8 cellular contexts compared by ENCODE assay signal in genomic region chr1:234372011-234372757, GRCh38. TPM values are rescaled to one million over a fixed set of nuclear protein-coding genes. Genes with fewer than 3 reads are reported as not detected.
DNase-seq lines count a peak whose midpoint lies in the region; ATAC-seq, FAIRE-seq and TF ChIP-seq lines count a peak whose summit lies in the region.

No MANE protein-coding gene starts in this region.

- TF ChIP-seq EP300 in GM12878 (IDR thresholded peaks at IDR 0.05; ENCODE audit: borderline replicate concordance in 1 of 2, control insufficient read depth in 1 of 2, low read depth in 2 of 2, low read length in 2 of 2) = no peak

- RAD21 ChIA-PET in GM12878 (lab: Charles Lee; ENCODE audit: unreplicated experiment) = interaction anchor here (0.6 to 1.8 kb wide), 5 partner anchors 16 to 112 kb away, joined by 3 to 5 read pairs (median 4); no protein-coding TSS in a partner anchor

- H3K27ac ChIP-seq in HL-60 (replicated peaks) = peak overlapping the region; percentile 98
- peak overlapping the region; percentile 95 for H3K27ac ChIP-seq in GM12878 (ENCODE audit: control insufficient read depth, insufficient read depth)
- peak overlapping the region in 1 of 2 donors; percentile 88 for H3K27ac ChIP-seq in mucosa of rectum (ENCODE audit: low read depth in 2 of 2, low read length in 2 of 2)
- H3K27ac ChIP-seq in adrenal gland = no peak overlapping the region

- no peak for DNase-seq in AG04449 (ENCODE audit: low read depth, low spot score)
- peak in 1 of 2 experiments; percentile 41 for DNase-seq in HL-60 (ENCODE audit: low read depth in 1 of 2, low spot score in 1 of 2)
- no peak for DNase-seq in GM12878 (ENCODE audit: low read depth, low spot score)
- no peak for DNase-seq in adrenal gland
- DNase-seq in lower leg skin (ENCODE audit: low spot score in 2 of 2) = no peak
- DNase-seq in DMS79 treated with DMSO at 0.1 percent for 48 hours (lab: John Stamatoyannopoulos, UW) = no peak
- DNase-seq in retina = no peak

- POLR2A ChIA-PET in AG04449 (lab: Yijun Ruan, JAX) (no interaction called here), GM12878 (lab: Charles Lee) (interaction anchor here (0.8 to 2.6 kb wide), 5 partner anchors 8 to 123 kb away, joined by 3 to 16 read pairs (median 4); no protein-coding TSS in a partner anchor)

- TF ChIP-seq RAD21 in GM12878 (IDR thresholded peaks at IDR 0.05; ENCODE audit: insufficient read depth, low read depth, low read length) = no peak

- whole genome bisulfite sequencing in GM12878 (ENCODE audit: insufficient coverage, insufficient replicate concordance, low lambda C conversion rate, missing lambda C conversion rate) = 63% methylated on average over 9 of the region's 9 CpGs
- 53 to 56% (median 55%) methylated on average over 9 of the region's 9 CpGs for WGBS in adrenal gland, 4 donors
- WGBS in lower leg skin, 2 donors = 51 to 54% methylated on average over 9 of the region's 9 CpGs

- H4K20me1 ChIP-seq in GM12878 (ENCODE audit: control insufficient read depth, insufficient read depth) = no peaks in the 10 kb centered on the region

- H3K4me1 ChIP-seq in GM12878 (ENCODE audit: control insufficient read depth, insufficient read depth, low read length) = peaks cover 6% of the 10 kb centered on the region; the same call in 1 of the 2 replicates
- peaks cover 8 to 9% of the 10 kb centered on the region in 2 donors for H3K4me1 ChIP-seq in mucosa of rectum (ENCODE audit: control insufficient read depth in 2 of 2, insufficient read depth in 2 of 2, low read length in 2 of 2)
- H3K4me1 ChIP-seq in adrenal gland (replicated peaks in 1 of 2) = peaks cover 13 to 18% of the 10 kb centered on the region in 2 donors

- no TSS peak for BruUV-seq in GM12878 (replicated peaks; lab: Mats Ljungman, UMichigan)

- intact Hi-C loops in GM12878 (cut with micrococcal nuclease; ENCODE audit: unreplicated experiment) = loop anchor here (2.0 to 10.0 kb wide), 3 partner anchors 27 to 233 kb away; no protein-coding TSS in a partner anchor
- intact Hi-C loops in adrenal gland (cut with DNase I) = no loop called here
- intact Hi-C loops in lower leg skin (cut with DNase I; ENCODE audit: low total_unique reads) = no loop called here

- H3K79me2 ChIP-seq in GM12878 (ENCODE audit: control insufficient read depth, insufficient read depth, low read length) = peaks cover 27% of the 10 kb centered on the region

- in situ Hi-C loops in GM12878 (cut with MboI) = no loop called here

- CTCF ChIA-PET in AG04449 (lab: Yijun Ruan, JAX) (no interaction called here), GM12878 (lab: Yijun Ruan, JAX) (interaction anchor here (1.0 to 2.9 kb wide), 4 partner anchors 10 to 106 kb away, joined by 3 to 11 read pairs (median 3); no protein-coding TSS in a partner anchor)

- H3K36me3 ChIP-seq in GM12878 (ENCODE audit: control insufficient read depth in 2 of 2, insufficient read depth in 2 of 2, low read length in 1 of 2) (peaks cover 0 to 7% of the 10 kb centered on the region in 2 experiments; a peak in 3 of 4 replicates), mucosa of rectum (ENCODE audit: control insufficient read depth in 2 of 2, insufficient read depth in 2 of 2, low read length in 2 of 2) (peaks cover 8 to 11% of the 10 kb centered on the region in 2 donors), adrenal gland (replicated peaks in 1 of 2) (no peaks in the 10 kb centered on the region)

- SMC1A ChIA-PET in GM12878 (lab: Charles Lee; ENCODE audit: uncharacterized antibody, unreplicated experiment) = interaction anchor here (1.0 to 4.1 kb wide), 5 partner anchors 10 to 106 kb away, joined by 3 to 30 read pairs (median 4); partner anchors contain the start of gene TARBP1

- H3K27me3 ChIP-seq in HL-60 (ENCODE audit: insufficient read depth, poor library complexity, severe bottlenecking) = no peaks in the 10 kb centered on the region
- no peaks in the 10 kb centered on the region; a peak in 1 of 4 replicates for H3K27me3 ChIP-seq in GM12878 (replicated peaks in 1 of 2; ENCODE audit: control insufficient read depth in 2 of 2, insufficient read depth in 2 of 2, low read length in 1 of 2)
- no peaks in the 10 kb centered on the region for H3K27me3 ChIP-seq in mucosa of rectum (ENCODE audit: control insufficient read depth in 2 of 2, insufficient read depth in 2 of 2, low read length in 2 of 2)
- no peaks in the 10 kb centered on the region for H3K27me3 ChIP-seq in adrenal gland

- H2AFZ ChIP-seq in GM12878 (ENCODE audit: control insufficient read depth, low read depth, low read length) = no peak overlapping the region; the same call in 1 of the 2 replicates

- H3K9ac ChIP-seq in GM12878 (ENCODE audit: control insufficient read depth, insufficient read depth, low read length) = peak overlapping the region; percentile 97
- peak overlapping the region; percentile 93 to 98 for H3K9ac ChIP-seq in mucosa of rectum (ENCODE audit: low read depth in 1 of 2, low read length in 2 of 2)

- TF ChIP-seq CTCF in AG04449 (IDR thresholded peaks at IDR 0.05; ENCODE audit: insufficient read depth, low read length, missing control alignments) (no peak), HL-60 (IDR thresholded peaks at IDR 0.05; ENCODE audit: insufficient read depth, low read length) (no peak), GM12878 (IDR thresholded peaks at IDR 0.05 in 2 of 3, conservative IDR thresholded peaks at IDR 0.05 in 1 of 3; ENCODE audit: control insufficient read depth in 2 of 3, extremely low read depth in 1 of 3, insufficient read depth in 1 of 3, low read depth in 3 of 3, low read length in 3 of 3) (no peak), adrenal gland (IDR thresholded peaks at IDR 0.05) (no peak), lower leg skin (IDR thresholded peaks at IDR 0.05) (no peak)

- no peak for ATAC-seq in GM12878

- H3K9me3 ChIP-seq in GM12878 (replicated peaks; ENCODE audit: control insufficient read depth, insufficient read depth, low read length) (no peaks in the 10 kb centered on the region), mucosa of rectum (ENCODE audit: control insufficient read depth in 2 of 2, low read length in 2 of 2) (no peaks in the 10 kb centered on the region), adrenal gland (replicated peaks in 1 of 3) (no peaks in the 10 kb centered on the region)

- TF ChIP-seq POLR2A in GM12878 (IDR thresholded peaks at IDR 0.05; ENCODE audit: low read depth, low read length) = no peak
- no peak for TF ChIP-seq POLR2A in adrenal gland (IDR thresholded peaks at IDR 0.05)
- no peak for TF ChIP-seq POLR2A in lower leg skin (IDR thresholded peaks at IDR 0.05)

- peak overlapping the region; percentile 88 for H3K4me3 ChIP-seq in AG04449 (ENCODE audit: low read depth, low read length)
- H3K4me3 ChIP-seq in HL-60 (replicated peaks; ENCODE audit: insufficient read depth, low read length) = peak overlapping the region; percentile 66
- peak overlapping the region; percentile 86 for H3K4me3 ChIP-seq in GM12878
- peak overlapping the region; percentile 73 to 98 for H3K4me3 ChIP-seq in mucosa of rectum (ENCODE audit: low read length in 2 of 2)
- H3K4me3 ChIP-seq in adrenal gland = peak overlapping the region in 2 of 4 donors; percentile 88 to 89
- H3K4me3 ChIP-seq in lower leg skin (ENCODE audit: low read depth, poor library complexity, severe bottlenecking) = no peak overlapping the region

- no peak for FAIRE-seq in GM12878 (lab: Jason Lieb, UNC)

- H3K4me2 ChIP-seq in GM12878 (ENCODE audit: control insufficient read depth, insufficient read depth) = peak overlapping the region; percentile 82

TF ChIP-seq in GM12878, 131 proteins besides CTCF, POLR2A, EP300 and RAD21:
- TF ChIP-seq ZBED1 (IDR thresholded peaks at IDR 0.05; ENCODE audit: borderline replicate concordance) (no peak), IKZF2 (IDR thresholded peaks at IDR 0.05) (no peak), NBN (IDR thresholded peaks at IDR 0.05) (no peak)

RNA-seq across cellular contexts. Expression of gene COA6, which starts 1.1 kb away (rescaled TPM):
- 10.9 and 11.8 TPM in 2 replicates for total RNA-seq in GM12878 (2013; cell fraction: nucleolus; rRNA removed)
- total RNA-seq in GM12878 (2014; rRNA removed) (53.7 and 56.0 TPM in 2 replicates), GM12878 (2014; rRNA removed; fragmentation: Illumina TruSeq; extraction: Trizol) (66.8 and 71.2 TPM in 2 replicates), GM12878 (2021) (53.3 and 57.4 TPM in 2 replicates), adrenal gland (10 to 100 TPM; 22.9 to 37.7 (median 32.3) TPM), lower leg skin (10 to 100 TPM in 3 of 4 donors, 1 to 10 TPM in 1; 9.8 to 33.3 (median 14.8) TPM)
- 42.5 TPM for polyA plus RNA-seq in GM12878 (2011; ENCODE audit: low read depth)
- polyA plus RNA-seq in GM12878 (2011; rRNA removed) (54.1 and 98.8 TPM in 2 replicates), GM12878 (2014; fragmentation: Illumina TruSeq; extraction: Trizol) (47.7 and 49.9 TPM in 2 replicates), GM12878 (2014; fragmentation: Nextera tagmentation; extraction: Ambion mirVana) (100 to 1,000 TPM; 117 to 145 TPM), GM12878 (2014; rRNA removed) (71.7 and 79.7 TPM in 2 replicates), GM12878 (2016; fragmentation: Nextera tagmentation; extraction: Ambion mirVana) (100 to 1,000 TPM; 173 to 178 TPM), adrenal gland (10 to 100 TPM; 60.4 to 84.7 (median 68.8) TPM)
- 33.1 and 42.0 TPM in 2 replicates for polyA plus RNA-seq in GM12878 (2011; cell fraction: cytosol; rRNA removed)
- 19.5 and 22.6 TPM in 2 replicates for polyA plus RNA-seq in GM12878 (2011; cell fraction: nucleus; rRNA removed)
- polyA plus RNA-seq in GM12878 (2012) = 61.8 and 73.7 TPM in 2 replicates
- polyA minus RNA-seq in GM12878 (2011; rRNA and poly(A)+ RNA removed) = 6.0 and 8.9 TPM in 2 replicates
- polyA minus RNA-seq in GM12878 (2011; cell fraction: cytosol; rRNA and poly(A)+ RNA removed) = 9.0 and 9.4 TPM in 2 replicates
- 11.4 and 15.4 TPM in 2 replicates for polyA minus RNA-seq in GM12878 (2011; cell fraction: nucleus; rRNA and poly(A)+ RNA removed)

Comparison
In these comparisons a context has a peak if more than half of its experiments do, and no peak if none do; other contexts are left out.
1. H3K27ac ChIP-seq: peak in HL-60 (single experiment) and GM12878 (single experiment); none in adrenal gland (0 of 5).